In genomic region chr2:86518498-86518897, GRCh38 we compare ENCODE assay signal across 8 cellular contexts. TPM values are rescaled to one million over a fixed set of nuclear protein-coding genes. Genes with fewer than 3 reads are reported as not detected.
A peak's percentile ranks its signal among the peaks of the same experiment; 100 is the strongest.
DNase-seq lines count a peak whose midpoint lies in the region; ATAC-seq and TF ChIP-seq lines count a peak whose summit lies in the region.

No MANE protein-coding gene starts in this region.

- H3K27me3 Mint-ChIP-seq in activated naive CD8-positive, alpha-beta T cell treated with anti-CD3 and anti-CD28 coated beads, Interleukin-2, amount 10 ng/mL, durations not matched to agents 7 days and 5 days = no peaks in the 10 kb centered on the region

- no peak overlapping the region for H3K4me3 Mint-ChIP-seq in activated naive CD8-positive, alpha-beta T cell treated with anti-CD3 and anti-CD28 coated beads, Interleukin-2, amount 10 ng/mL, durations not matched to agents 7 days and 5 days

- H3K9me3 Mint-ChIP-seq in activated naive CD8-positive, alpha-beta T cell treated with anti-CD3 and anti-CD28 coated beads, Interleukin-2, amount 10 ng/mL, durations not matched to agents 7 days and 5 days = peaks cover 5% of the 10 kb centered on the region

- H3K36me3 Mint-ChIP-seq in activated naive CD8-positive, alpha-beta T cell treated with anti-CD3 and anti-CD28 coated beads, Interleukin-2, amount 10 ng/mL, durations not matched to agents 7 days and 5 days = peaks cover 10% of the 10 kb centered on the region

- TF ChIP-seq RAD21 in Ishikawa (IDR thresholded peaks at IDR 0.05; ENCODE audit: low read depth) = peak; percentile 35; the same call in 1 of the 2 replicates

- H3K4me1 Mint-ChIP-seq in activated naive CD8-positive, alpha-beta T cell treated with anti-CD3 and anti-CD28 coated beads, Interleukin-2, amount 10 ng/mL, durations not matched to agents 7 days and 5 days = peaks cover 2% of the 10 kb centered on the region

- DNase-seq in CD1c-positive myeloid dendritic cell (ENCODE audit: extremely low spot score) (peak; percentile 5), iris pigment epithelial cell (ENCODE audit: low read depth) (peak; percentile 16), glomerular visceral epithelial cell (ENCODE audit: extremely low spot score) (no peak)
- DNase-seq in activated naive CD8-positive, alpha-beta T cell treated with anti-CD3 and anti-CD28 coated beads, Interleukin-2, amount 10 ng/mL, durations not matched to agents 7 days and 5 days = no peak

- peak; percentile 52 for ATAC-seq in activated naive CD8-positive, alpha-beta T cell treated with anti-CD3 and anti-CD28 coated beads, Interleukin-2, amount 10 ng/mL, durations not matched to agents 7 days and 5 days (ENCODE audit: low read depth)
- ATAC-seq in GM18511 (IDR thresholded peaks at IDR 0.05; ENCODE audit: unreplicated experiment) (no peak), GM18519 (IDR thresholded peaks at IDR 0.05; ENCODE audit: low FRiP score, unreplicated experiment) (no peak), GM18867 (IDR thresholded peaks at IDR 0.05; ENCODE audit: unreplicated experiment) (no peak)

- no peak for TF ChIP-seq EP300 in Ishikawa (IDR thresholded peaks at IDR 0.05; ENCODE audit: borderline replicate concordance)

- POLR2A ChIA-PET in activated naive CD8-positive, alpha-beta T cell treated with anti-CD3 and anti-CD28 coated beads, Interleukin-2, amount 10 ng/mL, durations not matched to agents 7 days and 5 days (lab: Charles Lee) = interaction anchor here (0.6 kb wide), 1 partner anchor 12 kb away, joined by 3 read pairs; no protein-coding TSS in a partner anchor

- no peak overlapping the region for H3K27ac Mint-ChIP-seq in activated naive CD8-positive, alpha-beta T cell treated with anti-CD3 and anti-CD28 coated beads, Interleukin-2, amount 10 ng/mL, durations not matched to agents 7 days and 5 days

TF ChIP-seq in Ishikawa, 13 proteins besides CTCF, POLR2A, EP300 and RAD21:
- TF ChIP-seq TEAD4 (IDR thresholded peaks at IDR 0.05) (no peak), FOXM1 (IDR thresholded peaks at IDR 0.05; ENCODE audit: borderline replicate concordance, low read depth) (no peak), USF1 (IDR thresholded peaks at IDR 0.05) (no peak), NFIC (IDR thresholded peaks at IDR 0.05) (no peak), CREB1 (IDR thresholded peaks at IDR 0.05; ENCODE audit: low read depth) (no peak), TAF1 (IDR thresholded peaks at IDR 0.05; ENCODE audit: low read depth) (no peak), ZBTB7A (IDR thresholded peaks at IDR 0.05; ENCODE audit: low read depth) (no peak), MAX (IDR thresholded peaks at IDR 0.05) (no peak), CEBPB (IDR thresholded peaks at IDR 0.05) (no peak)

RNA-seq across cellular contexts. Expression of gene CHMP3, which starts 44.7 kb away (rescaled TPM):
- total RNA-seq in activated naive CD8-positive, alpha-beta T cell treated with anti-CD3 and anti-CD28 coated beads, Interleukin-2, amount 10 ng/mL, durations not matched to agents 7 days and 5 days = 10 to 100 TPM; 48.9 to 49.5 TPM

Comparison
In these comparisons a context has a peak if more than half of its experiments do, and no peak if none do; other contexts are left out.
1. DNase-seq: peak in CD1c-positive myeloid dendritic cell (single experiment) and iris pigment epithelial cell (single experiment); none in activated naive CD8-positive, alpha-beta T cell treated with anti-CD3 and anti-CD28 coated beads, Interleukin-2, amount 10 ng/mL, durations not matched to agents 7 days and 5 days (single experiment) and glomerular visceral epithelial cell (single experiment).